In the genomic region with DNA sequence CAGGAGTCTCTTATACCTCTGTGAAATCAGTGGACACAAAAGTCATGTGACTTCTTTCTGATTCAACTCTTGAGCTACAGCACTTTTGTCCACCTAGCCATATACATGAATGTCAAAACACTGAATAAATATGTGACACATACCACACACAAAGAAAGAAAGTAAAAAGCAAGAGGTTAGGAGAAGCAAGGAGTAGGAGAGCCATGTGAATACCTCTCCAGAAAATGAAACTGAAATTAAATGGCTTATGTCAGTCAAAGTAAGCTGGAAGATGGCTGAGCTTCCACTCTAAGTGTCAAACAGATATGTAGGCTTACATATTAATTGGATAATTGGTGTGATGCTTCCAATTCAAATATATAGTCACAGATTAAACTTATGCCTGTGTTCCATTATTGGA, we compare ENCODE assay signal across 26 cellular contexts.
"Had no signal": no experiment of that assay in that cellular context is flagged by ENCODE, and none has a peak within 500 bp of the region (broad histone marks: within the 10 kb centered on the region; RNA-seq: fewer than 3 reads in every experiment).

No MANE protein-coding gene starts in this region.

- DNase-seq: hypothalamus; immature natural killer cell; kidney; left colon; left lung; lower lobe of right lung; mesendoderm; naive B cell; natural killer cell; nephron progenitor cell; ovary; right lobe of liver; stimulated activated CD4-positive, alpha-beta T cell treated with anti-CD3 and anti-CD28 coated beads, Interleukin-12 subunit alpha, Interleukin-12 subunit beta, amount 100 ng/mL, for 4 hours; stimulated activated CD4-positive, alpha-beta T cell treated with anti-CD3 and anti-CD28 coated beads, Interleukin-15, amount 100 ng/mL, for 24 hours; stimulated activated CD4-positive, alpha-beta T cell treated with anti-CD3 and anti-CD28 coated beads, Interleukin-2, amount 100 ng/mL, for 24 hours; stimulated activated CD4-positive, alpha-beta T cell treated with anti-CD3 and anti-CD28 coated beads, Interleukin-4, amount 100 ng/mL, for 1 hour; stimulated activated naive B cell treated with anti-CD40 and anti-IgM and Interleukin-4, amounts not matched to agents 10 μg/mL and 1 μg/mL and 100 μg/mL, for 72 hours; stimulated activated naive CD8-positive, alpha-beta T cell treated with anti-CD3 and anti-CD28 coated beads, Interleukin-15, Interleukin-2, amounts not matched to agents 100 U/mL and 50 U/mL, for 24 hours; stomach; testis; transverse colon; upper lobe of left lung had no signal

- H3K4me1 ChIP-seq: left lung, lower lobe of right lung, right atrium auricular region, right lobe of liver, stomach, testis, thyroid gland, transverse colon, upper lobe of left lung, vagina had no signal

- H3K36me3 ChIP-seq: left lung, lower lobe of right lung, ovary, right atrium auricular region, right lobe of liver, stomach, thyroid gland, transverse colon, upper lobe of left lung, vagina had no signal

- H3K27ac ChIP-seq: left lung, lower lobe of right lung, ovary, right atrium auricular region, right lobe of liver, stomach, testis, thyroid gland, transverse colon, upper lobe of left lung, vagina had no signal

- H3K27me3 ChIP-seq: left lung, ovary, right atrium auricular region, right lobe of liver, stomach, testis, thyroid gland, transverse colon, upper lobe of left lung, vagina had no signal

- H3K4me3 ChIP-seq: left lung, lower lobe of right lung, ovary, right atrium auricular region, right lobe of liver, stomach, testis, thyroid gland, transverse colon, upper lobe of left lung, vagina had no signal

- H3K9me3 ChIP-seq: lower lobe of right lung, ovary, right atrium auricular region, right lobe of liver, testis, thyroid gland, transverse colon, upper lobe of left lung, vagina had no signal

- FAIRE-seq: islet of Langerhans, kidney had no signal

- ATAC-seq: left colon; left lung; lower lobe of right lung; natural killer cell; right lobe of liver; stimulated activated naive B cell treated with anti-CD40 and anti-IgM and Interleukin-4, amounts not matched to agents 10 μg/mL and 1 μg/mL and 100 μg/mL, for 72 hours; stimulated activated naive CD8-positive, alpha-beta T cell treated with anti-CD3 and anti-CD28 coated beads, Interleukin-15, Interleukin-2, amounts not matched to agents 100 U/mL and 50 U/mL, for 24 hours had no signal
